Comparison of ENCODE assay signal across 8 cellular contexts in genomic region chr9:4490705-4491620, GRCh38. TPM values are rescaled to one million over a fixed set of nuclear protein-coding genes. Genes with fewer than 3 reads are reported as not detected.
DNase-seq lines count a peak whose midpoint lies in the region; ATAC-seq and TF ChIP-seq lines count a peak whose summit lies in the region.

No MANE protein-coding gene starts in this region.

- H3K36me3 Mint-ChIP-seq in mesothelial cell of epicardium, result no peaks in the 10 kb centered on the region

- peak overlapping the region; percentile 44 for H3K4me2 ChIP-seq in Karpas-422 (ENCODE audit: low read depth, low read length, poor library complexity, severe bottlenecking)

- H3K9ac ChIP-seq in Karpas-422 (ENCODE audit: low read length), result no peak overlapping the region

- no peak for TF ChIP-seq CTCF in GM20000 (IDR thresholded peaks at IDR 0.05; ENCODE audit: extremely low read depth, missing control alignments)
- TF ChIP-seq CTCF in mesothelial cell of epicardium (IDR thresholded peaks at IDR 0.05; ENCODE audit: unreplicated experiment), result no peak

- intact Hi-C loops in aorta (cut with DNase I), result loop anchor here in 1 of 2 donors (10.0 kb wide), 1 partner anchor 54 kb away; no protein-coding TSS in a partner anchor

- H3K27ac Mint-ChIP-seq in mesothelial cell of epicardium, result no peak overlapping the region

- peaks cover 47% of the 10 kb centered on the region for H3K27me3 Mint-ChIP-seq in mesothelial cell of epicardium (ENCODE audit: low read depth)

- H3K4me3 ChIP-seq in Karpas-422 (ENCODE audit: low read length) (peak overlapping the region; percentile 58), aorta (ENCODE audit: low read length in 2 of 2) (peak overlapping the region; percentile 33 to 58)

- H3K27me3 ChIP-seq in Karpas-422 (ENCODE audit: low read length) (no peaks in the 10 kb centered on the region), aorta (ENCODE audit: control insufficient read depth in 1 of 2, insufficient read depth in 2 of 2, low read length in 1 of 2) (no peaks in the 10 kb centered on the region)

- H3K4me1 ChIP-seq in Karpas-422 (ENCODE audit: low read length), result peaks cover 9% of the 10 kb centered on the region
- H3K4me1 ChIP-seq in aorta (ENCODE audit: control insufficient read depth in 1 of 2, insufficient read depth in 2 of 2, low read length in 2 of 2), result no peaks in the 10 kb centered on the region

- H3K9me3 ChIP-seq in Karpas-422 (ENCODE audit: low read length) (no peaks in the 10 kb centered on the region), aorta (ENCODE audit: control insufficient read depth, low read length) (no peaks in the 10 kb centered on the region)

- DNase-seq in D341Med (ENCODE audit: low spot score), result peak; percentile 51
- peak; percentile 33 for DNase-seq in GM20000 (ENCODE audit: low spot score)
- DNase-seq in Karpas-422, result no peak
- DNase-seq in dermis blood vessel endothelial cell, result peak; percentile 34
- DNase-seq in mesothelial cell of epicardium (ENCODE audit: low spot score in 2 of 2, unreplicated experiment in 2 of 2), result no peak
- peak in 1 of 2 donors; percentile 42 for DNase-seq in aorta
- no peak for DNase-seq in HUDEP-2 (lab: John Stamatoyannopoulos, UW; ENCODE audit: unreplicated experiment in 76 of 76)
- DNase-seq in 8988T, result no peak

- H3K9me2 ChIP-seq in Karpas-422 (replicated peaks; ENCODE audit: insufficient read depth, low read length), result no peaks in the 10 kb centered on the region

- H3K4me3 Mint-ChIP-seq in mesothelial cell of epicardium, result peak overlapping the region; percentile 87

- H3K27ac ChIP-seq in Karpas-422 (ENCODE audit: low read length) (no peak overlapping the region), aorta (ENCODE audit: low read depth in 1 of 2, low read length in 2 of 2) (peak overlapping the region in 1 of 2 donors; percentile 7)

- H3K4me1 Mint-ChIP-seq in mesothelial cell of epicardium, result peaks cover 21% of the 10 kb centered on the region

- H3K79me2 ChIP-seq in Karpas-422 (ENCODE audit: low read length), result no peaks in the 10 kb centered on the region

- no peaks in the 10 kb centered on the region for H3K9me3 Mint-ChIP-seq in mesothelial cell of epicardium

- no peak overlapping the region for H2AFZ ChIP-seq in Karpas-422 (ENCODE audit: low read length)

- H3K36me3 ChIP-seq in Karpas-422 (ENCODE audit: insufficient read depth, low read length) (no peaks in the 10 kb centered on the region), aorta (ENCODE audit: control insufficient read depth in 1 of 2, insufficient read depth in 2 of 2, low read length in 1 of 2) (no peaks in the 10 kb centered on the region)

- 2% methylated on average over 49 to 52 of the region's 52 CpGs for WGBS in aorta, 2 donors

- no peaks in the 10 kb centered on the region for H4K20me1 ChIP-seq in Karpas-422 (ENCODE audit: insufficient read depth, low read depth, low read length)

- ATAC-seq in aorta (ENCODE audit: low FRiP score), result peak; percentile 20

RNA-seq across cellular contexts. Expression of gene SLC1A1, which starts 0.7 kb away (rescaled TPM):
- not detected in 2 replicates for total RNA-seq in Karpas-422 (2014; rRNA removed; shearing (Covaris generic); ENCODE audit: low replicate concordance)
- 4.1 and 8.4 TPM in 2 replicates for total RNA-seq in dermis blood vessel endothelial cell
- 3.5 to 4.8 TPM (median 3.9 TPM) in 3 replicates for total RNA-seq in mesothelial cell of epicardium
- total RNA-seq in aorta, result 1 to 10 TPM; 3.0 to 3.2 TPM
- 1 to 10 TPM; 3.1 to 5.6 TPM for polyA plus RNA-seq in aorta

Comparison
In these comparisons a context has a peak if more than half of its experiments do, and no peak if none do; other contexts are left out.
1. DNase-seq: peak in D341Med (single experiment), GM20000 (single experiment) and dermis blood vessel endothelial cell (single experiment); none in Karpas-422 (single experiment), mesothelial cell of epicardium (0 of 2), HUDEP-2 (0 of 76) and 8988T (single experiment).